Comparison of ENCODE assay signal across 8 cellular contexts in the genomic region with DNA sequence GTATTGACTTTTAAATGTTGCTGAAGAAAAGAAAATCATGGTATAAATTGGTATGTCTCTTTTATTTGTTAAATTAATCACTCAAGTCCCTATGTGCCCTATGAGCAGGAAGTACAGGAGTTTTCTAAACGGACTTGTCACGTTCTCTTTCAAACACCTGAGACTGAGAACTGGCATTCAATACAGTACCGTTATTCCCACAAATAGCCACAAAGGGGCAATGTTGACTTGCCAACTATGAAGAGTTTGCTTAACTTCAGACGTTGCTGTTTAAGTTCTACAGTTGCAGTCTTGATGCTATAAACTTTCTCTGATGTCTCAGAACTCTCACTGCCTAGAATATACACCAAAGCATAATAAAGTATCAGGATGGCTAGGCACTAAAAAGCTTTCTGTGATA. TPM values are rescaled to one million over a fixed set of nuclear protein-coding genes. Genes with fewer than 3 reads are reported as not detected.
DNase-seq lines count a peak whose midpoint lies in the region; ATAC-seq and TF ChIP-seq lines count a peak whose summit lies in the region.

No MANE protein-coding gene starts in this region.

- no peak overlapping the region for H4K91ac ChIP-seq in IMR-90 (ENCODE audit: insufficient read depth, low read depth, low read length)
- no peak overlapping the region for H4K91ac ChIP-seq in neuronal stem cell (ENCODE audit: low read depth, low read length, poor library complexity)

- BruUV-seq in MCF 10A (replicated peaks; lab: Mats Ljungman, UMichigan) (no TSS peak), IMR-90 (replicated peaks; lab: Mats Ljungman, UMichigan) (no TSS peak)

- H3K9me3 Mint-ChIP-seq in MCF 10A (ENCODE audit: unreplicated experiment) (no peaks in the 10 kb centered on the region), glutamatergic neuron (ENCODE audit: unreplicated experiment) (peaks cover 1% of the 10 kb centered on the region)

- no peaks in the 10 kb centered on the region for H3K9me3 ChIP-seq in breast epithelium
- H3K9me3 ChIP-seq in IMR-90 (ENCODE audit: control insufficient read depth, insufficient read depth, low read length) = no peaks in the 10 kb centered on the region
- H3K9me3 ChIP-seq in neuronal stem cell (replicated peaks in 1 of 2; ENCODE audit: control insufficient read depth in 2 of 2, insufficient read depth in 1 of 2, low read depth in 1 of 2, low read length in 2 of 2) = no peaks in the 10 kb centered on the region

- POLR2A ChIA-PET in MCF 10A (lab: Yijun Ruan, JAX) (interaction anchor here (1.0 kb wide), 1 partner anchor 339 kb away, joined by 4 read pairs; no protein-coding TSS in a partner anchor), IMR-90 (lab: Charles Lee; ENCODE audit: unreplicated experiment) (no interaction called here)

- no peaks in the 10 kb centered on the region for H3K9me1 ChIP-seq in IMR-90 (ENCODE audit: insufficient read depth, low read length)

- H3K23ac ChIP-seq in IMR-90 (ENCODE audit: low read depth, low read length) (no peak overlapping the region), neuronal stem cell (ENCODE audit: low read depth, low read length, poor library complexity) (no peak overlapping the region)

- H3K18ac ChIP-seq in IMR-90 (ENCODE audit: low read depth, low read length) = no peak overlapping the region
- H3K18ac ChIP-seq in neuronal stem cell (ENCODE audit: low read length) = no peak overlapping the region

- H3K4me2 ChIP-seq in IMR-90 (ENCODE audit: low read depth, low read length) = no peak overlapping the region
- no peak overlapping the region for H3K4me2 ChIP-seq in neuronal stem cell (ENCODE audit: insufficient read depth, low read length, poor library complexity, severe bottlenecking)

- CTCF ChIA-PET in MCF 10A (lab: Yijun Ruan, JAX) = interaction anchor here (0.5 to 9.8 kb wide), 32 partner anchors 9 to 478 kb away, joined by 3 to 135 read pairs (median 5); partner anchors contain the start of genes CAVIN3 and OR56A4
- CTCF ChIA-PET in IMR-90 (lab: Yijun Ruan, JAX) = interaction anchor here (1.2 kb wide), 2 partner anchors 331 to 339 kb away, joined by 3 to 5 read pairs; no protein-coding TSS in a partner anchor

- peak; percentile 67 for TF ChIP-seq RAD21 in IMR-90 (IDR thresholded peaks at IDR 0.05; ENCODE audit: low read length)

- ATAC-seq in IMR-90 (ENCODE audit: low read depth) = peak; percentile 56
- no peak for ATAC-seq in HG03460 (IDR thresholded peaks at IDR 0.05; ENCODE audit: unreplicated experiment)

- H3K27me3 Mint-ChIP-seq in MCF 10A (ENCODE audit: insufficient read depth, unreplicated experiment) (peaks cover 33% of the 10 kb centered on the region), glutamatergic neuron (ENCODE audit: unreplicated experiment) (peaks cover 5% of the 10 kb centered on the region)

- TF ChIP-seq POLR2A in breast epithelium (IDR thresholded peaks at IDR 0.05) = no peak
- TF ChIP-seq POLR2A in IMR-90 (IDR thresholded peaks at IDR 0.05; ENCODE audit: low read depth, low read length) = no peak

- H4K8ac ChIP-seq in IMR-90 (ENCODE audit: low read depth in 2 of 2, low read length in 2 of 2) (no peak overlapping the region), neuronal stem cell (ENCODE audit: low read depth, low read length) (no peak overlapping the region)

- H2AK9ac ChIP-seq in IMR-90 (replicated peaks; ENCODE audit: low read depth, low read length, poor library complexity) = no peak overlapping the region

- no peak overlapping the region for H4K5ac ChIP-seq in IMR-90 (ENCODE audit: low read depth, low read length)

- H3K4me3 ChIP-seq in breast epithelium = no peak overlapping the region
- H3K4me3 ChIP-seq in IMR-90 (ENCODE audit: insufficient read depth, low read depth, low read length) = no peak overlapping the region
- H3K4me3 ChIP-seq in fibroblast of the aortic adventitia (ENCODE audit: low read depth, low read length) = no peak overlapping the region
- no peak overlapping the region for H3K4me3 ChIP-seq in neuronal stem cell (ENCODE audit: low read length in 2 of 2)

- H3K56ac ChIP-seq in IMR-90 (ENCODE audit: extremely low read depth, insufficient read depth, low read length) = no peak overlapping the region

- H2AK5ac ChIP-seq in IMR-90 (ENCODE audit: low read depth, low read length) (no peak overlapping the region), neuronal stem cell (ENCODE audit: low read depth, low read length) (no peak overlapping the region)

- in situ Hi-C loops in IMR-90 (cut with MboI; ENCODE audit: low sequenced_read_pairs) = loop anchor here (10.0 kb wide), 1 partner anchor 332 kb away; no protein-coding TSS in a partner anchor

- H3K27me3 ChIP-seq in breast epithelium = no peaks in the 10 kb centered on the region
- H3K27me3 ChIP-seq in IMR-90 (ENCODE audit: control insufficient read depth, insufficient read depth, low read length) = no peaks in the 10 kb centered on the region
- no peaks in the 10 kb centered on the region for H3K27me3 ChIP-seq in neuronal stem cell (ENCODE audit: control insufficient read depth in 3 of 3, insufficient read depth in 3 of 3, low read depth in 1 of 3, low read length in 3 of 3)

- H3K27ac ChIP-seq in breast epithelium (no peak overlapping the region), IMR-90 (ENCODE audit: insufficient read depth, low read length) (no peak overlapping the region), neuronal stem cell (replicated peaks; ENCODE audit: low read length) (no peak overlapping the region)

- H2BK20ac ChIP-seq in IMR-90 (ENCODE audit: low read depth, low read length) = no peak overlapping the region

- H3K79me1 ChIP-seq in IMR-90 (ENCODE audit: low read depth in 1 of 2, low read length in 2 of 2) (no peaks in the 10 kb centered on the region), neuronal stem cell (ENCODE audit: low read depth, low read length) (no peaks in the 10 kb centered on the region)

- H4K20me1 ChIP-seq in IMR-90 (ENCODE audit: insufficient read depth, low read length) = no peaks in the 10 kb centered on the region

- H3K9ac ChIP-seq in IMR-90 (ENCODE audit: low read depth, low read length) (no peak overlapping the region), neuronal stem cell (ENCODE audit: low read depth, low read length, poor library complexity) (no peak overlapping the region)

- H3K4me1 ChIP-seq in breast epithelium (no peaks in the 10 kb centered on the region), IMR-90 (ENCODE audit: control insufficient read depth, insufficient read depth, low read length) (no peaks in the 10 kb centered on the region), neuronal stem cell (ENCODE audit: control insufficient read depth in 2 of 2, insufficient read depth in 1 of 2, low read depth in 1 of 2, low read length in 2 of 2) (no peaks in the 10 kb centered on the region)

- intact Hi-C loops in MCF 10A (cut with micrococcal nuclease) (loop anchor here (1.0 kb wide), 4 partner anchors 275 to 340 kb away; no protein-coding TSS in a partner anchor), breast epithelium (cut with DNase I; ENCODE audit: low total_unique reads) (no loop called here), IMR-90 (cut with micrococcal nuclease) (loop anchor here (1.0 kb wide), 3 partner anchors 293 to 340 kb away; no protein-coding TSS in a partner anchor)

- no peaks in the 10 kb centered on the region for H3K36me3 Mint-ChIP-seq in MCF 10A (ENCODE audit: insufficient read depth, unreplicated experiment)
- H3K36me3 Mint-ChIP-seq in glutamatergic neuron (ENCODE audit: unreplicated experiment) = no peaks in the 10 kb centered on the region

- H3K4me1 Mint-ChIP-seq in MCF 10A (ENCODE audit: insufficient read depth, unreplicated experiment) = no peaks in the 10 kb centered on the region
- H3K4me1 Mint-ChIP-seq in glutamatergic neuron (ENCODE audit: low read depth, unreplicated experiment) = no peaks in the 10 kb centered on the region

- no peaks in the 10 kb centered on the region for H3K36me3 ChIP-seq in breast epithelium
- H3K36me3 ChIP-seq in IMR-90 (ENCODE audit: control insufficient read depth, insufficient read depth, low read length) = no peaks in the 10 kb centered on the region
- H3K36me3 ChIP-seq in neuronal stem cell (replicated peaks in 1 of 2; ENCODE audit: control insufficient read depth in 2 of 2, insufficient read depth in 2 of 2, low read length in 2 of 2) = no peaks in the 10 kb centered on the region

- H3K27ac Mint-ChIP-seq in MCF 10A (ENCODE audit: low read depth, unreplicated experiment) (no peak overlapping the region), glutamatergic neuron (ENCODE audit: unreplicated experiment) (no peak overlapping the region)

- WGBS in IMR-90 (ENCODE audit: extremely low coverage in 2 of 2, insufficient read length in 1 of 2), 2 experiments = no CpG with 5 or more reads among the region's 4 CpGs
- no CpG with 5 or more reads among the region's 4 CpGs for WGBS in neuronal stem cell (ENCODE audit: extremely low coverage in 2 of 2, insufficient read length in 2 of 2, insufficient replicate concordance in 1 of 2), 2 donors

- dilution Hi-C loops in IMR-90 (cut with HindIII; ENCODE audit: low sequenced_read_pairs, unreplicated experiment) = no loop called here

- H3K14ac ChIP-seq in IMR-90 (replicated peaks; ENCODE audit: low read depth, low read length) (no peak overlapping the region), neuronal stem cell (ENCODE audit: low read length) (no peak overlapping the region)

- DNase-seq in MCF 10A (ENCODE audit: unreplicated experiment) (peak; percentile 61), breast epithelium (ENCODE audit: low spot score in 2 of 2) (no peak), IMR-90 (peak; percentile 43), SK-N-DZ (ENCODE audit: low spot score) (peak; percentile 9), fibroblast of the aortic adventitia (ENCODE audit: low read depth) (peak; percentile 74), neuronal stem cell (ENCODE audit: low spot score) (peak; percentile 40), glutamatergic neuron (no peak)

- H2BK5ac ChIP-seq in IMR-90 (ENCODE audit: low read depth, low read length, poor library complexity, severe bottlenecking) (no peak overlapping the region), neuronal stem cell (ENCODE audit: low read length) (no peak overlapping the region)

- no peak overlapping the region for H3K4ac ChIP-seq in IMR-90 (ENCODE audit: low read depth, low read length)
- no peak overlapping the region for H3K4ac ChIP-seq in neuronal stem cell (ENCODE audit: low read length)

- no peak overlapping the region for H2BK12ac ChIP-seq in neuronal stem cell (ENCODE audit: low read length)

- H2AFZ ChIP-seq in IMR-90 (replicated peaks; ENCODE audit: low read length, poor library complexity) = no peak overlapping the region
- H2AFZ ChIP-seq in neuronal stem cell (ENCODE audit: low read length) = no peak overlapping the region

- H2BK120ac ChIP-seq in IMR-90 (ENCODE audit: low read depth, low read length) = no peak overlapping the region
- H2BK120ac ChIP-seq in neuronal stem cell (ENCODE audit: low read depth, low read length) = no peak overlapping the region

- H3K4me3 Mint-ChIP-seq in MCF 10A (ENCODE audit: unreplicated experiment) (no peak overlapping the region), glutamatergic neuron (ENCODE audit: unreplicated experiment) (no peak overlapping the region)

- TF ChIP-seq CTCF in MCF 10A (IDR thresholded peaks at IDR 0.05; ENCODE audit: unreplicated experiment) (peak; percentile 56), breast epithelium (IDR thresholded peaks at IDR 0.05) (peak in 1 of 3 donors; percentile 35), IMR-90 (conservative IDR thresholded peaks at IDR 0.05; ENCODE audit: low read depth, low read length) (peak; percentile 58), fibroblast of the aortic adventitia (IDR thresholded peaks at IDR 0.05; ENCODE audit: insufficient read depth, low read length) (peak; percentile 63), glutamatergic neuron (IDR thresholded peaks at IDR 0.05; ENCODE audit: partially characterized antibody, unreplicated experiment) (no peak)

- H2BK15ac ChIP-seq in IMR-90 (ENCODE audit: low read depth, low read length) = no peak overlapping the region
- no peak overlapping the region for H2BK15ac ChIP-seq in neuronal stem cell (ENCODE audit: low read length)

RNA-seq across cellular contexts. Expression of gene OR56A1, which starts 7.6 kb away (rescaled TPM):
- total RNA-seq in MCF 10A (2022) (not detected in 2 replicates), breast epithelium (not detected), IMR-90 (2012; rRNA removed) (not detected in 2 replicates), fibroblast of the aortic adventitia (ENCODE audit: low replicate concordance) (under 0.01 TPM in 1 of 2 replicates, not detected in the other), glutamatergic neuron (ENCODE audit: unreplicated experiment) (0.15 TPM)
- not detected in 2 replicates for polyA plus RNA-seq in IMR-90 (2012; rRNA removed)
- polyA plus RNA-seq in IMR-90 (2012; cell fraction: cytosol; rRNA removed) = not detected in 2 replicates
- not detected in 2 replicates for polyA plus RNA-seq in IMR-90 (2012; cell fraction: nucleus; rRNA removed; ENCODE audit: low replicate concordance)
- polyA plus RNA-seq in SK-N-DZ (2014; cell fraction: cytosol; rRNA removed) = not detected in 2 replicates
- polyA plus RNA-seq in SK-N-DZ (2014; cell fraction: nucleus; rRNA removed) = not detected in 2 replicates
- polyA plus RNA-seq in neuronal stem cell (2013, experiment 1 of 2) = under 0.01 TPM
- polyA plus RNA-seq in neuronal stem cell (2013, experiment 2 of 2) = under 0.01 TPM

RNA-seq across cellular contexts. Expression of gene OR56A4, which starts 16.2 kb away (rescaled TPM):
- total RNA-seq in MCF 10A (2022) = not detected in 2 replicates
- total RNA-seq in breast epithelium = not detected
- not detected in 2 replicates for total RNA-seq in IMR-90 (2012; rRNA removed)
- polyA plus RNA-seq in IMR-90 (2012; rRNA removed) = not detected in 2 replicates
- polyA plus RNA-seq in IMR-90 (2012; cell fraction: cytosol; rRNA removed) = not detected in 2 replicates
- polyA plus RNA-seq in IMR-90 (2012; cell fraction: nucleus; rRNA removed; ENCODE audit: low replicate concordance) = not detected in 2 replicates
- polyA plus RNA-seq in SK-N-DZ (2014; cell fraction: cytosol; rRNA removed) = not detected in 2 replicates
- polyA plus RNA-seq in SK-N-DZ (2014; cell fraction: nucleus; rRNA removed) = not detected in 2 replicates
- not detected in 2 replicates for total RNA-seq in fibroblast of the aortic adventitia (ENCODE audit: low replicate concordance)
- polyA plus RNA-seq in neuronal stem cell (2013, experiment 1 of 2) = not detected
- polyA plus RNA-seq in neuronal stem cell (2013, experiment 2 of 2) = not detected
- total RNA-seq in glutamatergic neuron (ENCODE audit: unreplicated experiment) = 0.34 TPM

RNA-seq across cellular contexts. Expression of gene OR52L1, which starts 36.2 kb away (rescaled TPM):
- total RNA-seq in MCF 10A (2022) (not detected in 2 replicates), breast epithelium (not detected), IMR-90 (2012; rRNA removed) (not detected in 2 replicates), fibroblast of the aortic adventitia (ENCODE audit: low replicate concordance) (not detected in 2 replicates), glutamatergic neuron (ENCODE audit: unreplicated experiment) (not detected)
- polyA plus RNA-seq in IMR-90 (2012; rRNA removed) = not detected in 2 replicates
- polyA plus RNA-seq in IMR-90 (2012; cell fraction: cytosol; rRNA removed) = not detected in 2 replicates
- polyA plus RNA-seq in IMR-90 (2012; cell fraction: nucleus; rRNA removed; ENCODE audit: low replicate concordance) = not detected in 2 replicates
- not detected in 2 replicates for polyA plus RNA-seq in SK-N-DZ (2014; cell fraction: cytosol; rRNA removed)
- polyA plus RNA-seq in SK-N-DZ (2014; cell fraction: nucleus; rRNA removed) = 0.58 TPM in 1 of 2 replicates, not detected in the other
- polyA plus RNA-seq in neuronal stem cell (2013, experiment 1 of 2) = not detected
- polyA plus RNA-seq in neuronal stem cell (2013, experiment 2 of 2) = not detected

RNA-seq across cellular contexts. Expression of gene OR56A5, which starts 54.7 kb away (rescaled TPM):
- not detected in 2 replicates for total RNA-seq in MCF 10A (2022)
- not detected for total RNA-seq in breast epithelium
- total RNA-seq in IMR-90 (2012; rRNA removed) = not detected in 2 replicates
- not detected in 2 replicates for polyA plus RNA-seq in IMR-90 (2012; rRNA removed)
- not detected in 2 replicates for polyA plus RNA-seq in IMR-90 (2012; cell fraction: cytosol; rRNA removed)
- not detected in 2 replicates for polyA plus RNA-seq in IMR-90 (2012; cell fraction: nucleus; rRNA removed; ENCODE audit: low replicate concordance)
- polyA plus RNA-seq in SK-N-DZ (2014; cell fraction: cytosol; rRNA removed) = not detected in 2 replicates
- not detected in 2 replicates for polyA plus RNA-seq in SK-N-DZ (2014; cell fraction: nucleus; rRNA removed)
- not detected in 2 replicates for total RNA-seq in fibroblast of the aortic adventitia (ENCODE audit: low replicate concordance)
- polyA plus RNA-seq in neuronal stem cell (2013, experiment 1 of 2) = not detected
- polyA plus RNA-seq in neuronal stem cell (2013, experiment 2 of 2) = not detected
- total RNA-seq in glutamatergic neuron (ENCODE audit: unreplicated experiment) = not detected

Comparison
In these comparisons a context has a peak if more than half of its experiments do, and no peak if none do; other contexts are left out.
1. DNase-seq: peak in MCF 10A (single experiment), IMR-90 (single experiment), SK-N-DZ (single experiment), fibroblast of the aortic adventitia (single experiment) and neuronal stem cell (single experiment); none in breast epithelium (0 of 2) and glutamatergic neuron (single experiment).